8 cellular contexts compared by ENCODE assay signal in the genomic region with DNA sequence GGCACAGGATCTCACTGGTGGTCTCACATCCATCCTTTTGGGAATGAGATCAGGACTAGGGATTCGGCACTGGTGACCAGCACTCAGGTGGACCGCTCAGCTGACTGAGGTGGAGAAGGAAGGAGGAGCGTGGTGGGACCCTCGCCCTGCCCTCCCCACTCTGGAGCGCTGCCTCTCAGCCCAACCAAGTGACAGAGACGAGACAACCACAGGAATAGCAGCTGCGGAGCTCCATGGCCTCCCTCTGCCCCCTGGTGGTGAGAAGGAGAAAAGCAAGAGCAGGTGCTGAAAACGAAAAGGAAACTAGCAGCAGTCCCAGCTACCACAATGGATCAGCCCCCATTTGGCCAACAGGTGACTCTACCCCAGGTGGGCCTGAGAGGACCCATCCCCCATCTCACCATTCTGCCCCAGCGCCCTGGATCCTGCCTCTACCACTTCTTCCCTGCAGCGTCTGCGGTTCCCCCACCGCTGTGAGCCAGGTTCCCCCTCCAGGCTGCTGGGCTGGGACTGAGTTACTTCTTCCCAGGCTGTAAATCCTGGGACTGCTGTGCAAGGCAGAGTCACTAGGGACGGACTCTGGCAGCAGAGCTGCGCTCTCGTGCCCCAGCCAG. TPM values are rescaled to one million over a fixed set of nuclear protein-coding genes. Genes with fewer than 3 reads are reported as not detected.
DNase-seq lines count a peak whose midpoint lies in the region; ATAC-seq and FAIRE-seq lines count a peak whose summit lies in the region.

A gene with protein sequence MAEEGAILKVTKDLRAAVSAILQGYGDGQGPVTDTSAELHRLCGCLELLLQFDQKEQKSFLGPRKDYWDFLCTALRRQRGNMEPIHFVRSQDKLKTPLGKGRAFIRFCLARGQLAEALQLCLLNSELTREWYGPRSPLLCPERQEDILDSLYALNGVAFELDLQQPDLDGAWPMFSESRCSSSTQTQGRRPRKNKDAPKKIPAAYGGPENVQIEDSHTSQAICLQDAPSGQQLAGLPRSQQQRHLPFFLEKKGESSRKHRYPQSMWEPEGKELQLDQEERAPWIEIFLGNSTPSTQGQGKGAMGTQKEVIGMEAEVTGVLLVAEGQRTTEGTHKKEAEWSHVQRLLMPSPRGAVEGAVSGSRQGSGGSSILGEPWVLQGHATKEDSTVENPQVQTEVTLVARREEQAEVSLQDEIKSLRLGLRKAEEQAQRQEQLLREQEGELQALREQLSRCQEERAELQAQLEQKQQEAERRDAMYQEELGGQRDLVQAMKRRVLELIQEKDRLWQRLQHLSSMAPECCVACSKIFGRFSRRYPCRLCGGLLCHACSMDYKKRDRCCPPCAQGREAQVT (plus strand): TSS at position 533 of the 614 bp plus-strand sequence. CDS start 1,353 bp downstream, outside the sequence.

- FAIRE-seq in GM19239 (lab: Jason Lieb, UNC): peak; percentile 99

- ATAC-seq in HG03378 (IDR thresholded peaks at IDR 0.05; ENCODE audit: unreplicated experiment): peak; percentile 85

- peak; percentile 75 for DNase-seq in AG20443 (ENCODE audit: low spot score)
- DNase-seq in GM19239 (ENCODE audit: insufficient read length, low spot score): peak; percentile 36
- DNase-seq in NCI-H446 (lab: John Stamatoyannopoulos, UW): peak; percentile 21 to 67
- DNase-seq in activated CD4-positive, CD25-positive, alpha-beta regulatory T cell treated with anti-CD3 and anti-CD28 coated beads, Interleukin-2, amount 50 U/mL, for 72 hours: peak; percentile 50
- peak; percentile 39 for DNase-seq in cerebellum (ENCODE audit: low spot score)
- peak; percentile 60 for DNase-seq in kidney glomerular epithelial cell (lab: John Stamatoyannopoulos, UW)
- peak; percentile 43 to 50 for DNase-seq in stimulated activated CD4-positive, alpha-beta T cell treated with anti-CD3 and anti-CD28 coated beads, Interleukin-15, amount 100 ng/mL, for 48 hours (ENCODE audit: low read depth in 2 of 2)

RNA-seq across cellular contexts. Expression of the gene that starts here (rescaled TPM):
- not detected for total RNA-seq in cerebellum

Comparison
In these comparisons a context has a peak if more than half of its experiments do, and no peak if none do; other contexts are left out.
1. Peak in every context shown above with its lines: DNase-seq and ATAC-seq.
2. Peak in DNase-seq in cerebellum; RNA of the gene not detected or under 1 TPM.